Comparison of ENCODE assay signal across 37 cellular contexts in genomic region chr1:97929874-97930465, GRCh38.
"Had no signal": no experiment of that assay in that cellular context is flagged by ENCODE, and none has a peak within 500 bp of the region (broad histone marks: within the 10 kb centered on the region; RNA-seq: fewer than 3 reads in every experiment).

No MANE protein-coding gene starts in this region.

- H3K4me2 ChIP-seq: hepatocyte had no signal

- H3K4me1 ChIP-seq: adrenal gland, breast epithelium, foreskin keratinocyte, gastroesophageal sphincter, heart right ventricle had no signal

- H3K27me3 ChIP-seq: adrenal gland, breast epithelium, cardiac muscle cell, dorsolateral prefrontal cortex, foreskin keratinocyte, gastroesophageal sphincter, heart right ventricle, hepatocyte had no signal

- ATAC-seq: activated CD4-positive, alpha-beta T cell treated with anti-CD3 and anti-CD28 coated beads for 36 hours; activated CD8-positive, alpha-beta memory T cell treated with anti-CD3 and anti-CD28 coated beads, Interleukin-2, amount 10 ng/mL, durations not matched to agents 7 days and 5 days; activated CD8-positive, alpha-beta T cell treated with anti-CD3 and anti-CD28 coated beads, Interleukin-2, amount 10 ng/mL, durations not matched to agents 7 days and 5 days; esophagus mucosa; foreskin keratinocyte; gastroesophageal sphincter; heart right ventricle; T-helper 17 cell had no signal

- H3K36me3 ChIP-seq: adrenal gland, breast epithelium, cardiac muscle cell, gastroesophageal sphincter, heart right ventricle had no signal

- H3K27me3 Mint-ChIP-seq: activated CD4-positive, alpha-beta memory T cell treated with anti-CD3 and anti-CD28 coated beads for 36 hours; activated CD4-positive, alpha-beta T cell treated with anti-CD3 and anti-CD28 coated beads for 36 hours; activated naive CD8-positive, alpha-beta T cell; dendritic cell treated with granulocyte-macrophage colony-stimulating factor and Interleukin-4, amounts not matched to agents 40 ng/mL and 50 ng/mL, for 4 days; T-helper 17 cell had no signal

- H3K9me3 ChIP-seq: adrenal gland, breast epithelium, gastroesophageal sphincter had no signal

- H3K4me3 ChIP-seq: adrenal gland, breast epithelium, cardiac muscle cell, coronary artery, dorsolateral prefrontal cortex, gastroesophageal sphincter, heart right ventricle, hepatocyte had no signal

- H2AFZ ChIP-seq: hepatocyte had no signal

- DNase-seq: activated CD4-positive, alpha-beta memory T cell treated with anti-CD3 and anti-CD28 coated beads for 36 hours; activated CD4-positive, alpha-beta T cell treated with anti-CD3 and anti-CD28 coated beads for 36 hours; activated CD4-positive, alpha-beta T cell treated with anti-CD3 and anti-CD28 coated beads, Interleukin-2, amount 10 ng/mL, durations not matched to agents 24 days and 14 days; activated CD4-positive, CD25-positive, alpha-beta regulatory T cell; activated CD4-positive, CD25-positive, alpha-beta regulatory T cell treated with anti-CD3 and anti-CD28 coated beads, Interleukin-2, amount 50 U/mL, for 72 hours; activated CD8-positive, alpha-beta memory T cell treated with anti-CD3 and anti-CD28 coated beads, Interleukin-2, amount 10 ng/mL, durations not matched to agents 7 days and 5 days; activated CD8-positive, alpha-beta memory T cell treated with anti-CD3 and anti-CD28 coated beads, Interleukin-2, amount 50 U/mL, for 4 hours; activated CD8-positive, alpha-beta T cell treated with anti-CD3 and anti-CD28 coated beads, Interleukin-2, amount 10 ng/mL, durations not matched to agents 7 days and 5 days; activated effector memory CD4-positive, alpha-beta T cell treated with anti-CD3 and anti-CD28 coated beads, Interleukin-2, amount 50 U/mL, for 16 hours; activated naive CD4-positive, alpha-beta T cell treated with anti-CD3 and anti-CD28 coated beads for 36 hours; activated T-cell treated with anti-CD3 and anti-CD28 coated beads, Interleukin-2, amount 50 U/mL, for 1 hour; activated T-cell treated with anti-CD3 and anti-CD28 coated beads, Interleukin-2, amount 50 U/mL, for 48 hours; adrenal gland; amygdala; aorta; central memory CD4-positive, alpha-beta T cell; cerebellar nuclear complex; dorsolateral prefrontal cortex; effector memory CD4-positive, alpha-beta T cell; endodermal cell; foreskin keratinocyte; heart right ventricle; T-helper 1 cell; T-helper 17 cell; T1000 had no signal

- H3K4me3 Mint-ChIP-seq: activated CD4-positive, alpha-beta memory T cell treated with anti-CD3 and anti-CD28 coated beads for 36 hours; activated CD4-positive, alpha-beta T cell treated with anti-CD3 and anti-CD28 coated beads for 36 hours; activated CD4-positive, alpha-beta T cell treated with anti-CD3 and anti-CD28 coated beads, Interleukin-2, amount 10 ng/mL, durations not matched to agents 24 days and 14 days; activated CD8-positive, alpha-beta memory T cell treated with anti-CD3 and anti-CD28 coated beads, Interleukin-2, amount 10 ng/mL, durations not matched to agents 7 days and 5 days; activated CD8-positive, alpha-beta T cell treated with anti-CD3 and anti-CD28 coated beads, Interleukin-2, amount 10 ng/mL, durations not matched to agents 7 days and 5 days; activated naive CD4-positive, alpha-beta T cell treated with anti-CD3 and anti-CD28 coated beads for 36 hours; activated naive CD8-positive, alpha-beta T cell; activated T-helper 1 cell treated with anti-CD3 and anti-CD28 coated beads, Interleukin-12 subunit alpha, Interleukin-12 subunit beta, Interleukin-2, Interleukin-4 antibody, amounts not matched to agents 30 ng/mL and 10 ng/mL and 1 ng/mL, durations not matched to agents 14 hours and 24 hours and 36 hours; dendritic cell treated with granulocyte-macrophage colony-stimulating factor and Interleukin-4, amounts not matched to agents 40 ng/mL and 50 ng/mL, for 4 days; endodermal cell; T-helper 17 cell; T-helper 2 cell treated with Interferon-gamma antibody and Interleukin-4, amounts not matched to agents 5 μg/mL and 100 μg/mL, for 36 hours had no signal

- H3K4me1 Mint-ChIP-seq: endodermal cell had no signal

- H3K36me3 Mint-ChIP-seq: activated CD4-positive, alpha-beta memory T cell treated with anti-CD3 and anti-CD28 coated beads for 36 hours; activated CD8-positive, alpha-beta memory T cell treated with anti-CD3 and anti-CD28 coated beads, Interleukin-2, amount 10 ng/mL, durations not matched to agents 7 days and 5 days; activated naive CD8-positive, alpha-beta T cell; brain had no signal

- H3K79me2 ChIP-seq: hepatocyte had no signal

- H3K27ac ChIP-seq: adrenal gland, breast epithelium, cardiac muscle cell, coronary artery, foreskin keratinocyte, gastroesophageal sphincter, heart right ventricle, hepatocyte had no signal

- H3K9me3 Mint-ChIP-seq: activated CD4-positive, alpha-beta memory T cell treated with anti-CD3 and anti-CD28 coated beads for 36 hours; activated CD4-positive, alpha-beta T cell treated with anti-CD3 and anti-CD28 coated beads, Interleukin-2, amount 10 ng/mL, durations not matched to agents 24 days and 14 days; activated naive CD4-positive, alpha-beta T cell treated with anti-CD3 and anti-CD28 coated beads for 36 hours; activated T-helper 1 cell treated with anti-CD3 and anti-CD28 coated beads, Interleukin-12 subunit alpha, Interleukin-12 subunit beta, Interleukin-2, Interleukin-4 antibody, amounts not matched to agents 30 ng/mL and 10 ng/mL and 1 ng/mL, durations not matched to agents 14 hours and 24 hours and 36 hours; activated T-helper 2 cell treated with anti-CD3 and anti-CD28 coated beads, Interferon-gamma antibody, Interleukin-2, Interleukin-4, amounts not matched to agents 10 μg/mL and 5 μg/mL and 100 μg/mL, durations not matched to agents 14 hours and 24 hours and 36 hours; dendritic cell treated with granulocyte-macrophage colony-stimulating factor and Interleukin-4, amounts not matched to agents 40 ng/mL and 50 ng/mL, for 4 days; endodermal cell; T-helper 2 cell treated with Interferon-gamma antibody and Interleukin-4, amounts not matched to agents 5 μg/mL and 100 μg/mL, for 36 hours had no signal

- H3K27ac Mint-ChIP-seq: activated CD4-positive, alpha-beta memory T cell treated with anti-CD3 and anti-CD28 coated beads for 36 hours; activated CD4-positive, alpha-beta T cell treated with anti-CD3 and anti-CD28 coated beads for 36 hours; activated CD4-positive, alpha-beta T cell treated with anti-CD3 and anti-CD28 coated beads, Interleukin-2, amount 10 ng/mL, durations not matched to agents 24 days and 14 days; activated CD8-positive, alpha-beta memory T cell treated with anti-CD3 and anti-CD28 coated beads, Interleukin-2, amount 10 ng/mL, durations not matched to agents 7 days and 5 days; activated CD8-positive, alpha-beta T cell treated with anti-CD3 and anti-CD28 coated beads, Interleukin-2, amount 10 ng/mL, durations not matched to agents 7 days and 5 days; activated naive CD4-positive, alpha-beta T cell treated with anti-CD3 and anti-CD28 coated beads for 36 hours; activated naive CD8-positive, alpha-beta T cell; activated T-helper 1 cell treated with anti-CD3 and anti-CD28 coated beads, Interleukin-12 subunit alpha, Interleukin-12 subunit beta, Interleukin-2, Interleukin-4 antibody, amounts not matched to agents 30 ng/mL and 10 ng/mL and 1 ng/mL, durations not matched to agents 14 hours and 24 hours and 36 hours; activated T-helper 2 cell treated with anti-CD3 and anti-CD28 coated beads, Interferon-gamma antibody, Interleukin-2, Interleukin-4, amounts not matched to agents 10 μg/mL and 5 μg/mL and 100 μg/mL, durations not matched to agents 14 hours and 24 hours and 36 hours; dendritic cell treated with granulocyte-macrophage colony-stimulating factor and Interleukin-4, amounts not matched to agents 40 ng/mL and 50 ng/mL, for 4 days; endodermal cell; T-helper 17 cell; T-helper 2 cell treated with Interferon-gamma antibody and Interleukin-4, amounts not matched to agents 5 μg/mL and 100 μg/mL, for 36 hours had no signal
